In genomic region chr1:234612352-234613127, GRCh38 we compare ENCODE assay signal across 1 cellular context.
TF ChIP-seq lines count a peak whose summit lies in the region.

No MANE protein-coding gene starts in this region.

TF ChIP-seq in HepG2, 621 proteins besides CTCF, POLR2A, EP300 and RAD21 (continued from another document and continues in another):
- 0 out of 2 replicates have a peak, but pooled peaks have one; percentile 45 for TF ChIP-seq RFXANK (CRISPR knock-in tag; IDR thresholded peaks at IDR 0.05)
- TF ChIP-seq ZNF30 (CRISPR knock-in tag; IDR thresholded peaks at IDR 0.05): no peak
- TF ChIP-seq ZSCAN22 (CRISPR knock-in tag; IDR thresholded peaks at IDR 0.05): 0 out of 2 replicates have a peak, but pooled peaks have one; percentile 5
- TF ChIP-seq FOXM1 (CRISPR knock-in tag; IDR thresholded peaks at IDR 0.05): no peak
- TF ChIP-seq ZNF383 (CRISPR knock-in tag; IDR thresholded peaks at IDR 0.05; ENCODE audit: borderline replicate concordance): 0 out of 2 replicates have a peak, but pooled peaks have one; percentile 54
- peak; percentile 88 for TF ChIP-seq TCF7L2 (IDR thresholded peaks at IDR 0.05; ENCODE audit: low read depth, low read length)
- peak; percentile 45; the same call in 1 of the 2 replicates for TF ChIP-seq ZNF3 (CRISPR knock-in tag; IDR thresholded peaks at IDR 0.05)
- peak; percentile 94; the same call in 1 of the 2 replicates for TF ChIP-seq MEIS1 (CRISPR knock-in tag; IDR thresholded peaks at IDR 0.05; ENCODE audit: borderline replicate concordance)
- TF ChIP-seq POLR2G (IDR thresholded peaks at IDR 0.05; ENCODE audit: low read depth, low read length): peak; percentile 82
- TF ChIP-seq ZNF512 (CRISPR knock-in tag; IDR thresholded peaks at IDR 0.05): 0 out of 2 replicates have a peak, but pooled peaks have one; percentile 50
- TF ChIP-seq NR2C2 (CRISPR knock-in tag; IDR thresholded peaks at IDR 0.05; ENCODE audit: borderline replicate concordance): peak; percentile 72
- peak; percentile 85 for TF ChIP-seq DPF2 (CRISPR knock-in tag; IDR thresholded peaks at IDR 0.05; ENCODE audit: borderline replicate concordance, low read depth)
- TF ChIP-seq CREB1 (IDR thresholded peaks at IDR 0.05): peak; percentile 65
- TF ChIP-seq CREB1 (CRISPR knock-in tag; IDR thresholded peaks at IDR 0.05): peak; percentile 72; the same call in 1 of the 2 replicates
- TF ChIP-seq, protein P1, sequence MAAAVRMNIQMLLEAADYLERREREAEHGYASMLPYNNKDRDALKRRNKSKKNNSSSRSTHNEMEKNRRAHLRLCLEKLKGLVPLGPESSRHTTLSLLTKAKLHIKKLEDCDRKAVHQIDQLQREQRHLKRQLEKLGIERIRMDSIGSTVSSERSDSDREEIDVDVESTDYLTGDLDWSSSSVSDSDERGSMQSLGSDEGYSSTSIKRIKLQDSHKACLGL (CRISPR knock-in tag; IDR thresholded peaks at IDR 0.05): 0 out of 2 replicates have a peak, but pooled peaks have one; percentile 5
- peak; percentile 83; the same call in 1 of the 2 replicates for TF ChIP-seq ZNF580 (CRISPR knock-in tag; IDR thresholded peaks at IDR 0.05; ENCODE audit: borderline replicate concordance, low read depth)
- TF ChIP-seq, protein P2, sequence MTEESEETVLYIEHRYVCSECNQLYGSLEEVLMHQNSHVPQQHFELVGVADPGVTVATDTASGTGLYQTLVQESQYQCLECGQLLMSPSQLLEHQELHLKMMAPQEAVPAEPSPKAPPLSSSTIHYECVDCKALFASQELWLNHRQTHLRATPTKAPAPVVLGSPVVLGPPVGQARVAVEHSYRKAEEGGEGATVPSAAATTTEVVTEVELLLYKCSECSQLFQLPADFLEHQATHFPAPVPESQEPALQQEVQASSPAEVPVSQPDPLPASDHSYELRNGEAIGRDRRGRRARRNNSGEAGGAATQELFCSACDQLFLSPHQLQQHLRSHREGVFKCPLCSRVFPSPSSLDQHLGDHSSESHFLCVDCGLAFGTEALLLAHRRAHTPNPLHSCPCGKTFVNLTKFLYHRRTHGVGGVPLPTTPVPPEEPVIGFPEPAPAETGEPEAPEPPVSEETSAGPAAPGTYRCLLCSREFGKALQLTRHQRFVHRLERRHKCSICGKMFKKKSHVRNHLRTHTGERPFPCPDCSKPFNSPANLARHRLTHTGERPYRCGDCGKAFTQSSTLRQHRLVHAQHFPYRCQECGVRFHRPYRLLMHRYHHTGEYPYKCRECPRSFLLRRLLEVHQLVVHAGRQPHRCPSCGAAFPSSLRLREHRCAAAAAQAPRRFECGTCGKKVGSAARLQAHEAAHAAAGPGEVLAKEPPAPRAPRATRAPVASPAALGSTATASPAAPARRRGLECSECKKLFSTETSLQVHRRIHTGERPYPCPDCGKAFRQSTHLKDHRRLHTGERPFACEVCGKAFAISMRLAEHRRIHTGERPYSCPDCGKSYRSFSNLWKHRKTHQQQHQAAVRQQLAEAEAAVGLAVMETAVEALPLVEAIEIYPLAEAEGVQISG (CRISPR knock-in tag; IDR thresholded peaks at IDR 0.05): peak; percentile 56; the same call in 1 of the 2 replicates
- peak; percentile 79 for TF ChIP-seq USF2 (IDR thresholded peaks at IDR 0.05; ENCODE audit: low read depth, low read length)
- TF ChIP-seq USF2 (CRISPR knock-in tag; IDR thresholded peaks at IDR 0.05; ENCODE audit: borderline replicate concordance): peak; percentile 88
- peak; percentile 85; the same call in 1 of the 2 replicates for TF ChIP-seq DMAP1 (CRISPR knock-in tag; IDR thresholded peaks at IDR 0.05)
- no peak for TF ChIP-seq ZFP90 (CRISPR knock-in tag; IDR thresholded peaks at IDR 0.05; ENCODE audit: borderline replicate concordance)
- TF ChIP-seq, protein P3, sequence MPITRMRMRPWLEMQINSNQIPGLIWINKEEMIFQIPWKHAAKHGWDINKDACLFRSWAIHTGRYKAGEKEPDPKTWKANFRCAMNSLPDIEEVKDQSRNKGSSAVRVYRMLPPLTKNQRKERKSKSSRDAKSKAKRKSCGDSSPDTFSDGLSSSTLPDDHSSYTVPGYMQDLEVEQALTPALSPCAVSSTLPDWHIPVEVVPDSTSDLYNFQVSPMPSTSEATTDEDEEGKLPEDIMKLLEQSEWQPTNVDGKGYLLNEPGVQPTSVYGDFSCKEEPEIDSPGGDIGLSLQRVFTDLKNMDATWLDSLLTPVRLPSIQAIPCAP (CRISPR knock-in tag; IDR thresholded peaks at IDR 0.05; ENCODE audit: low read depth): no peak
- TF ChIP-seq ZNF746 (CRISPR knock-in tag; IDR thresholded peaks at IDR 0.05): no peak; the same call in none of the 2 replicates
- TF ChIP-seq, protein P4, sequence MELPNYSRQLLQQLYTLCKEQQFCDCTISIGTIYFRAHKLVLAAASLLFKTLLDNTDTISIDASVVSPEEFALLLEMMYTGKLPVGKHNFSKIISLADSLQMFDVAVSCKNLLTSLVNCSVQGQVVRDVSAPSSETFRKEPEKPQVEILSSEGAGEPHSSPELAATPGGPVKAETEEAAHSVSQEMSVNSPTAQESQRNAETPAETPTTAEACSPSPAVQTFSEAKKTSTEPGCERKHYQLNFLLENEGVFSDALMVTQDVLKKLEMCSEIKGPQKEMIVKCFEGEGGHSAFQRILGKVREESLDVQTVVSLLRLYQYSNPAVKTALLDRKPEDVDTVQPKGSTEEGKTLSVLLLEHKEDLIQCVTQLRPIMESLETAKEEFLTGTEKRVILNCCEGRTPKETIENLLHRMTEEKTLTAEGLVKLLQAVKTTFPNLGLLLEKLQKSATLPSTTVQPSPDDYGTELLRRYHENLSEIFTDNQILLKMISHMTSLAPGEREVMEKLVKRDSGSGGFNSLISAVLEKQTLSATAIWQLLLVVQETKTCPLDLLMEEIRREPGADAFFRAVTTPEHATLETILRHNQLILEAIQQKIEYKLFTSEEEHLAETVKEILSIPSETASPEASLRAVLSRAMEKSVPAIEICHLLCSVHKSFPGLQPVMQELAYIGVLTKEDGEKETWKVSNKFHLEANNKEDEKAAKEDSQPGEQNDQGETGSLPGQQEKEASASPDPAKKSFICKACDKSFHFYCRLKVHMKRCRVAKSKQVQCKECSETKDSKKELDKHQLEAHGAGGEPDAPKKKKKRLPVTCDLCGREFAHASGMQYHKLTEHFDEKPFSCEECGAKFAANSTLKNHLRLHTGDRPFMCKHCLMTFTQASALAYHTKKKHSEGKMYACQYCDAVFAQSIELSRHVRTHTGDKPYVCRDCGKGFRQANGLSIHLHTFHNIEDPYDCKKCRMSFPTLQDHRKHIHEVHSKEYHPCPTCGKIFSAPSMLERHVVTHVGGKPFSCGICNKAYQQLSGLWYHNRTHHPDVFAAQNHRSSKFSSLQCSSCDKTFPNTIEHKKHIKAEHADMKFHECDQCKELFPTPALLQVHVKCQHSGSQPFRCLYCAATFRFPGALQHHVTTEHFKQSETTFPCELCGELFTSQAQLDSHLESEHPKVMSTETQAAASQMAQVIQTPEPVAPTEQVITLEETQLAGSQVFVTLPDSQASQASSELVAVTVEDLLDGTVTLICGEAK (IDR thresholded peaks at IDR 0.05): no peak
- TF ChIP-seq, protein P4 (CRISPR knock-in tag; IDR thresholded peaks at IDR 0.05): peak; percentile 88
- TF ChIP-seq CEBPG (CRISPR knock-in tag; IDR thresholded peaks at IDR 0.05): peak; percentile 99
- TF ChIP-seq KDM5A (IDR thresholded peaks at IDR 0.05; ENCODE audit: borderline replicate concordance, low read length): no peak
- 0 out of 2 replicates have a peak, but pooled peaks have one; percentile 55 for TF ChIP-seq ZNF782 (CRISPR knock-in tag; IDR thresholded peaks at IDR 0.05; ENCODE audit: borderline replicate concordance)
- 0 out of 2 replicates have a peak, but pooled peaks have one; percentile 22 for TF ChIP-seq ZKSCAN1 (IDR thresholded peaks at IDR 0.05; ENCODE audit: low read length)
- TF ChIP-seq ZNF619 (CRISPR knock-in tag; IDR thresholded peaks at IDR 0.05): 0 out of 2 replicates have a peak, but pooled peaks have one; percentile 51
- no peak for TF ChIP-seq GTF3A (CRISPR knock-in tag; conservative IDR thresholded peaks at IDR 0.05)
- TF ChIP-seq ZNF337 (CRISPR knock-in tag; IDR thresholded peaks at IDR 0.05; ENCODE audit: borderline replicate concordance, low read depth): no peak
- TF ChIP-seq, protein P5, sequence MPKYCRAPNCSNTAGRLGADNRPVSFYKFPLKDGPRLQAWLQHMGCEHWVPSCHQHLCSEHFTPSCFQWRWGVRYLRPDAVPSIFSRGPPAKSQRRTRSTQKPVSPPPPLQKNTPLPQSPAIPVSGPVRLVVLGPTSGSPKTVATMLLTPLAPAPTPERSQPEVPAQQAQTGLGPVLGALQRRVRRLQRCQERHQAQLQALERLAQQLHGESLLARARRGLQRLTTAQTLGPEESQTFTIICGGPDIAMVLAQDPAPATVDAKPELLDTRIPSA (CRISPR knock-in tag; IDR thresholded peaks at IDR 0.05; ENCODE audit: borderline replicate concordance): no peak; the same call in 1 of the 2 replicates
- no peak for TF ChIP-seq MTA3 (CRISPR knock-in tag; IDR thresholded peaks at IDR 0.05)
- no peak; the same call in 1 of the 2 replicates for TF ChIP-seq ZNF275 (CRISPR knock-in tag; IDR thresholded peaks at IDR 0.05; ENCODE audit: borderline replicate concordance)
- no peak for TF ChIP-seq ZBTB44 (CRISPR knock-in tag; IDR thresholded peaks at IDR 0.05)
- TF ChIP-seq ZNF264 (CRISPR knock-in tag; IDR thresholded peaks at IDR 0.05): peak; percentile 30; the same call in 1 of the 2 replicates
- TF ChIP-seq MTA1 (CRISPR knock-in tag; IDR thresholded peaks at IDR 0.05; ENCODE audit: borderline replicate concordance): peak; percentile 72
